ENCODE assay signal across 17 cellular contexts in genomic region chr12:91317324-91317723, GRCh38.
DNase-seq lines count a peak whose midpoint lies in the region; ATAC-seq and TF ChIP-seq lines count a peak whose summit lies in the region.
"Had no signal": no experiment of that assay in that cellular context is flagged by ENCODE, and none has a peak within 500 bp of the region (broad histone marks: within the 10 kb centered on the region; RNA-seq: fewer than 3 reads in every experiment).

No MANE protein-coding gene starts in this region.

- H3F3A ChIP-seq in GM23248 (ENCODE audit: insufficient read depth) (peaks cover 20% of the 10 kb centered on the region; the same call in 1 of the 2 replicates), smooth muscle cell (ENCODE audit: low read depth) (no peaks in the 10 kb centered on the region)

- no peaks in the 10 kb centered on the region for H3K27me3 ChIP-seq in GM23248 (replicated peaks; ENCODE audit: insufficient read depth)
- H3K27me3 ChIP-seq in SJSA1 (replicated peaks) = no peaks in the 10 kb centered on the region
- H3K27me3 ChIP-seq in hepatocyte = no peaks in the 10 kb centered on the region
- no peaks in the 10 kb centered on the region for H3K27me3 ChIP-seq in smooth muscle cell (ENCODE audit: low read depth)

- DNase-seq in GM23248 = no peak
- DNase-seq in SJSA1 (ENCODE audit: low read depth in 1 of 2, low spot score in 2 of 2) = no peak
- no peak for DNase-seq in hepatocyte (ENCODE audit: low spot score)
- no peak for DNase-seq in smooth muscle cell (lab: John Stamatoyannopoulos, UW; ENCODE audit: unreplicated experiment)
- DNase-seq: DND-41, GDM1, KBM-7, NCI-H146, NCI-H2081 treated with DMSO at 0.1 percent for 48 hours, NCI-H524 had no signal

- H2AFZ ChIP-seq in GM23248 (peak overlapping the region; percentile 48; the same call in 1 of the 2 replicates), hepatocyte (no peak overlapping the region), smooth muscle cell (ENCODE audit: low read depth) (no peak overlapping the region)
- H2AFZ ChIP-seq: GM23338 had no signal

- H3K4me2 ChIP-seq in GM23248 (ENCODE audit: unreplicated experiment) = peak overlapping the region; percentile 60
- no peak overlapping the region for H3K4me2 ChIP-seq in hepatocyte
- H3K4me2 ChIP-seq in smooth muscle cell = peak overlapping the region; percentile 72
- H3K4me2 ChIP-seq: GM23338 had no signal

- no peaks in the 10 kb centered on the region for H3K79me2 ChIP-seq in GM23248 (ENCODE audit: insufficient read depth)
- H3K79me2 ChIP-seq in hepatocyte = no peaks in the 10 kb centered on the region
- H3K79me2 ChIP-seq in smooth muscle cell (ENCODE audit: low read depth) = no peaks in the 10 kb centered on the region

- no peaks in the 10 kb centered on the region for H3K9me3 ChIP-seq in GM23248 (ENCODE audit: low read depth)
- H3K9me3 ChIP-seq in SJSA1 (replicated peaks) = no peaks in the 10 kb centered on the region
- no peaks in the 10 kb centered on the region for H3K9me3 ChIP-seq in hepatocyte (ENCODE audit: low read depth)
- H3K9me3 ChIP-seq in smooth muscle cell (replicated peaks; ENCODE audit: low read depth) = no peaks in the 10 kb centered on the region

- no peak overlapping the region for H3K4me3 ChIP-seq in GM23248
- H3K4me3 ChIP-seq in SJSA1 = no peak overlapping the region
- no peak overlapping the region for H3K4me3 ChIP-seq in hepatocyte
- peak overlapping the region; percentile 27 for H3K4me3 ChIP-seq in smooth muscle cell
- H3K4me3 ChIP-seq: GM12878, GM23338 had no signal

- in situ Hi-C loops in GM23248 (cut with MboI) = no loop called here

- WGBS in GM23248 (ENCODE audit: low coverage in 1 of 2, low lambda C conversion rate in 2 of 2, missing lambda C conversion rate in 2 of 2), 2 experiments = 25 to 27% methylated on average over 3 of the region's 3 CpGs
- 73% methylated on average over 3 of the region's 3 CpGs for WGBS in hepatocyte (ENCODE audit: low lambda C conversion rate, missing lambda C conversion rate)
- WGBS in smooth muscle cell (ENCODE audit: low lambda C conversion rate) = 43% methylated on average over 3 of the region's 3 CpGs

- H3K4me1 ChIP-seq in GM23248 (ENCODE audit: insufficient read depth) = peaks cover 17% of the 10 kb centered on the region
- peaks cover 31% of the 10 kb centered on the region for H3K4me1 ChIP-seq in SJSA1 (replicated peaks)
- H3K4me1 ChIP-seq in hepatocyte (ENCODE audit: insufficient read depth) = no peaks in the 10 kb centered on the region
- H3K4me1 ChIP-seq in smooth muscle cell (ENCODE audit: low read depth) = peaks cover 9% of the 10 kb centered on the region

- H3K9me2 ChIP-seq in GM23248 (ENCODE audit: insufficient read depth) (no peaks in the 10 kb centered on the region), hepatocyte (replicated peaks; ENCODE audit: insufficient read depth) (no peaks in the 10 kb centered on the region)

- H3K27ac ChIP-seq in GM23248 (0 out of 2 replicates have a peak overlapping the region, but pooled peaks have one; percentile 2), SJSA1 (peak overlapping the region; percentile 72), hepatocyte (peak overlapping the region; percentile 24), smooth muscle cell (ENCODE audit: low read depth) (peak overlapping the region; percentile 88)
- H3K27ac ChIP-seq: C4-2B had no signal

- ATAC-seq in HG03175 (IDR thresholded peaks at IDR 0.05; ENCODE audit: unreplicated experiment) (no peak), GM21825 (IDR thresholded peaks at IDR 0.05; ENCODE audit: unreplicated experiment) (no peak), HG02798 (IDR thresholded peaks at IDR 0.05; ENCODE audit: poor library complexity, unreplicated experiment) (no peak)
- ATAC-seq: GM12878, GM23338, HCT116 had no signal

- H3K9ac ChIP-seq in GM23248 (no peak overlapping the region), smooth muscle cell (ENCODE audit: low read depth) (peak overlapping the region; percentile 51)

- H4K20me1 ChIP-seq in GM23248 (ENCODE audit: insufficient read depth) = no peaks in the 10 kb centered on the region
- H4K20me1 ChIP-seq in hepatocyte (ENCODE audit: insufficient read depth, poor library complexity, severe bottlenecking) = no peaks in the 10 kb centered on the region
- no peaks in the 10 kb centered on the region for H4K20me1 ChIP-seq in smooth muscle cell (ENCODE audit: low read depth)

- H3K36me3 ChIP-seq in GM23248 (ENCODE audit: low read depth) (no peaks in the 10 kb centered on the region), SJSA1 (no peaks in the 10 kb centered on the region), hepatocyte (replicated peaks; ENCODE audit: insufficient read depth, low read depth) (no peaks in the 10 kb centered on the region), smooth muscle cell (ENCODE audit: low read depth) (no peaks in the 10 kb centered on the region)

- TF ChIP-seq CTCF in hepatocyte (IDR thresholded peaks at IDR 0.05; ENCODE audit: poor library complexity) (no peak), smooth muscle cell (IDR thresholded peaks at IDR 0.05; ENCODE audit: borderline replicate concordance, insufficient read depth, poor library complexity, severe bottlenecking) (no peak)

Comparison
In these comparisons a context has a peak if more than half of its experiments do, and no peak if none do; other contexts are left out.
1. H3K27ac ChIP-seq: peak in every context shown above with its lines; median percentile 88 in smooth muscle cell; 72 in SJSA1; 24 in hepatocyte; 2 in GM23248.